23 cellular contexts compared by ENCODE assay signal in genomic region chr7:148849393-148850098, GRCh38. TPM values are rescaled to one million over a fixed set of nuclear protein-coding genes. Genes with fewer than 3 reads are reported as not detected.
DNase-seq lines count a peak whose midpoint lies in the region; ATAC-seq and TF ChIP-seq lines count a peak whose summit lies in the region.
"Had no signal": no experiment of that assay in that cellular context is flagged by ENCODE, and none has a peak within 500 bp of the region (broad histone marks: within the 10 kb centered on the region; RNA-seq: fewer than 3 reads in every experiment).

No MANE protein-coding gene starts in this region.

- in situ Hi-C loops in Panc1 (cut with HindIII; ENCODE audit: low pct_unique_long_range_greater_than_20kb, low sequenced_read_pairs), result no loop called here

- H3K4me3 ChIP-seq in Panc1 (ENCODE audit: low read depth in 2 of 2, low read length in 2 of 2), result no peak overlapping the region
- no peak overlapping the region for H3K4me3 ChIP-seq in OCI-LY7 (ENCODE audit: low read depth, low read length, poor library complexity, severe bottlenecking)
- H3K4me3 ChIP-seq: esophagus squamous epithelium, heart left ventricle, upper lobe of left lung had no signal

- H2AFZ ChIP-seq in OCI-LY7 (ENCODE audit: low read length), result no peak overlapping the region

- BruUV-seq in Panc1 (replicated peaks; lab: Mats Ljungman, UMichigan), result no TSS peak
- no TSS peak for BruUV-seq in OCI-LY7 (replicated peaks; lab: Mats Ljungman, UMichigan)

- H3K4me3 Mint-ChIP-seq in HFFc6 (no peak overlapping the region), chondrocyte (ENCODE audit: unreplicated experiment) (no peak overlapping the region), neural crest cell (no peak overlapping the region)
- H3K4me3 Mint-ChIP-seq: activated B cell treated with CpG ODN at 0.5 μM for 24 hours; activated CD8-positive, alpha-beta T cell treated with anti-CD3 and anti-CD28 coated beads, Interleukin-2, amount 10 ng/mL, durations not matched to agents 7 days and 5 days; activated T-helper 17 cell treated with anti-CD3 and anti-CD28 coated beads, Interleukin-2, amount 50 U/mL, for 72 hours; B cell; stimulated activated naive CD8-positive, alpha-beta T cell treated with anti-CD3 and anti-CD28 coated beads, Interleukin-15, amount 100 ng/mL, for 72 hours had no signal

- H3K4me1 Mint-ChIP-seq in HFFc6 (ENCODE audit: low read depth) (peaks cover 56% of the 10 kb centered on the region), chondrocyte (ENCODE audit: low read depth) (peaks cover 25% of the 10 kb centered on the region), neural crest cell (peaks cover 43% of the 10 kb centered on the region)

- H3K27me3 Mint-ChIP-seq in HFFc6 (ENCODE audit: insufficient read depth), result no peaks in the 10 kb centered on the region
- H3K27me3 Mint-ChIP-seq in chondrocyte (ENCODE audit: low read depth), result no peaks in the 10 kb centered on the region
- no peaks in the 10 kb centered on the region for H3K27me3 Mint-ChIP-seq in neural crest cell (ENCODE audit: low read depth)
- H3K27me3 Mint-ChIP-seq: activated B cell treated with CpG ODN at 0.5 μM for 24 hours; activated T-helper 17 cell treated with anti-CD3 and anti-CD28 coated beads, Interleukin-2, amount 50 U/mL, for 72 hours; B cell; stimulated activated naive CD8-positive, alpha-beta T cell treated with anti-CD3 and anti-CD28 coated beads, Interleukin-15, amount 100 ng/mL, for 72 hours had no signal

- no peaks in the 10 kb centered on the region for H3K9me2 ChIP-seq in OCI-LY7 (ENCODE audit: insufficient read depth, low read length)

- ATAC-seq in Panc1, result no peak
- ATAC-seq: activated CD8-positive, alpha-beta T cell treated with anti-CD3 and anti-CD28 coated beads, Interleukin-2, amount 10 ng/mL, durations not matched to agents 7 days and 5 days; activated T-helper 17 cell treated with anti-CD3 and anti-CD28 coated beads, Interleukin-2, amount 50 U/mL, for 72 hours; heart left ventricle; left ventricle myocardium superior; stimulated activated naive CD8-positive, alpha-beta T cell treated with anti-CD3 and anti-CD28 coated beads, Interleukin-15, amount 100 ng/mL, for 72 hours had no signal

- H3K9me3 Mint-ChIP-seq in HFFc6 (no peaks in the 10 kb centered on the region), chondrocyte (ENCODE audit: low read depth) (no peaks in the 10 kb centered on the region), neural crest cell (no peaks in the 10 kb centered on the region)
- H3K9me3 Mint-ChIP-seq: activated B cell treated with CpG ODN at 0.5 μM for 24 hours; activated T-helper 17 cell treated with anti-CD3 and anti-CD28 coated beads, Interleukin-2, amount 50 U/mL, for 72 hours; stimulated activated naive CD8-positive, alpha-beta T cell treated with anti-CD3 and anti-CD28 coated beads, Interleukin-15, amount 100 ng/mL, for 72 hours had no signal

- H3K9me3 ChIP-seq in Panc1 (ENCODE audit: control insufficient read depth, insufficient read depth, low read depth, low read length) (no peaks in the 10 kb centered on the region), OCI-LY7 (ENCODE audit: low read length) (no peaks in the 10 kb centered on the region)
- H3K9me3 ChIP-seq: esophagus squamous epithelium, heart left ventricle, upper lobe of left lung had no signal

- peak overlapping the region; percentile 72 for H3K27ac Mint-ChIP-seq in HFFc6
- H3K27ac Mint-ChIP-seq in chondrocyte (ENCODE audit: unreplicated experiment), result peak overlapping the region; percentile 29
- H3K27ac Mint-ChIP-seq in neural crest cell (ENCODE audit: unreplicated experiment), result peak overlapping the region; percentile 30
- H3K27ac Mint-ChIP-seq: activated B cell treated with CpG ODN at 0.5 μM for 24 hours; activated CD8-positive, alpha-beta T cell treated with anti-CD3 and anti-CD28 coated beads, Interleukin-2, amount 10 ng/mL, durations not matched to agents 7 days and 5 days; activated T-helper 17 cell treated with anti-CD3 and anti-CD28 coated beads, Interleukin-2, amount 50 U/mL, for 72 hours; B cell; stimulated activated naive CD8-positive, alpha-beta T cell treated with anti-CD3 and anti-CD28 coated beads, Interleukin-15, amount 100 ng/mL, for 72 hours had no signal

- TF ChIP-seq CTCF in HFFc6 (IDR thresholded peaks at IDR 0.05) (no peak), Panc1 (IDR thresholded peaks at IDR 0.05) (no peak), chondrocyte (IDR thresholded peaks at IDR 0.05) (no peak), neural crest cell (conservative IDR thresholded peaks at IDR 0.05) (no peak), OCI-LY7 (conservative IDR thresholded peaks at IDR 0.05; ENCODE audit: low read length) (no peak)

- POLR2A ChIA-PET in Panc1 (lab: Charles Lee) (no interaction called here), OCI-LY7 (lab: Charles Lee) (interaction anchor here (1.6 kb wide), 1 partner anchor 11 kb away, joined by 5 read pairs; no protein-coding TSS in a partner anchor)

- peaks cover 100% of the 10 kb centered on the region for H3K79me2 ChIP-seq in OCI-LY7 (ENCODE audit: insufficient read depth, low read depth, low read length)

- H3K27ac ChIP-seq in Panc1 (ENCODE audit: low read length) (peak overlapping the region; percentile 23; the same call in 1 of the 2 replicates), OCI-LY7 (ENCODE audit: low read depth, low read length, poor library complexity, severe bottlenecking) (no peak overlapping the region)
- H3K27ac ChIP-seq: esophagus squamous epithelium, heart left ventricle, KMS-11, upper lobe of left lung had no signal

- peaks cover 65% of the 10 kb centered on the region for H4K20me1 ChIP-seq in OCI-LY7 (ENCODE audit: insufficient read depth, low read length)

- DNase-seq in HFFc6 (no peak), Panc1 (ENCODE audit: low read depth, low spot score) (no peak), chondrocyte (ENCODE audit: low spot score) (no peak), neural crest cell (ENCODE audit: low read depth, low spot score) (no peak), dermis blood vessel endothelial cell (no peak), OCI-LY7 (ENCODE audit: low spot score) (no peak), SKM-1 (lab: John Stamatoyannopoulos, UW; ENCODE audit: unreplicated experiment) (no peak)
- DNase-seq: activated B cell treated with CpG ODN at 0.5 μM for 24 hours; activated CD8-positive, alpha-beta T cell treated with anti-CD3 and anti-CD28 coated beads, Interleukin-2, amount 10 ng/mL, durations not matched to agents 7 days and 5 days; esophagus squamous epithelium; heart left ventricle; left ventricle myocardium superior; NCI-H1092; NCI-H2029 treated with DMSO at 0.1 percent for 48 hours; NCI-H446; occipital lobe; stimulated activated CD4-positive, alpha-beta T cell treated with anti-CD3 and anti-CD28 coated beads, Interleukin-4, amount 100 ng/mL, for 1 hour; stimulated activated naive CD8-positive, alpha-beta T cell treated with anti-CD3 and anti-CD28 coated beads, Interleukin-15, amount 100 ng/mL, for 72 hours; T-helper 2 cell; upper lobe of left lung had no signal

- H3K36me3 Mint-ChIP-seq in HFFc6 (ENCODE audit: low read depth) (no peaks in the 10 kb centered on the region), chondrocyte (ENCODE audit: low read depth) (no peaks in the 10 kb centered on the region), neural crest cell (ENCODE audit: low read depth) (no peaks in the 10 kb centered on the region)

- H3K4me1 ChIP-seq in Panc1 (ENCODE audit: control insufficient read depth, insufficient read depth, low read length) (peaks cover 47% of the 10 kb centered on the region), OCI-LY7 (ENCODE audit: insufficient read depth, low read length, poor library complexity, severe bottlenecking) (peaks cover 16% of the 10 kb centered on the region)
- H3K4me1 ChIP-seq: upper lobe of left lung had no signal

- H3K27me3 ChIP-seq in Panc1 (ENCODE audit: control insufficient read depth, insufficient read depth, low read length), result no peaks in the 10 kb centered on the region
- H3K27me3 ChIP-seq: esophagus squamous epithelium, heart left ventricle, upper lobe of left lung had no signal

- H3K36me3 ChIP-seq in Panc1 (ENCODE audit: control insufficient read depth, insufficient read depth, low read length), result no peaks in the 10 kb centered on the region; the same call in 1 of the 2 replicates
- peaks cover 21% of the 10 kb centered on the region for H3K36me3 ChIP-seq in OCI-LY7 (ENCODE audit: insufficient read depth, low read length)
- H3K36me3 ChIP-seq: heart left ventricle, upper lobe of left lung had no signal

- H3K4me2 ChIP-seq in OCI-LY7 (ENCODE audit: low read length), result no peak overlapping the region
- H3K4me2 ChIP-seq: KMS-11 had no signal

- CTCF ChIA-PET in Panc1 (lab: Charles Lee), result no interaction called here
- CTCF ChIA-PET in OCI-LY7 (lab: Charles Lee; ENCODE audit: unreplicated experiment), result no interaction called here

- intact Hi-C loops in Panc1 (cut with micrococcal nuclease; ENCODE audit: unreplicated experiment) (no loop called here), OCI-LY7 (cut with micrococcal nuclease; ENCODE audit: unreplicated experiment) (loop anchor here (10.0 kb wide), 1 partner anchor 115 kb away; no protein-coding TSS in a partner anchor)

RNA-seq across cellular contexts. Expression of gene EZH2, which starts 34.5 kb away (rescaled TPM):
- total RNA-seq in HFFc6 (2021; fragmentation: NEBNext Ultra II Directional; extraction: Animal tissue kit (Norgen Biotek cat#: 25700)), result 10 to 100 TPM in 5 of 6 experiments, 1 to 10 TPM in 1; 8.9 to 21.5 (median 19.3) TPM
- total RNA-seq in Panc1 (2021; ENCODE audit: unreplicated experiment) (38.3 TPM), chondrocyte (10.6 to 11.0 TPM (median 10.6 TPM) in 3 replicates), neural crest cell (105 and 106 TPM in 2 replicates), dermis blood vessel endothelial cell (14.0 and 18.1 TPM in 2 replicates), OCI-LY7 (2022) (72.2 and 73.3 TPM in 2 replicates)
- 14.6 TPM for polyA plus RNA-seq in Panc1 (2012; ENCODE audit: insufficient read length)
- total RNA-seq in OCI-LY7 (2014; rRNA removed; shearing (Covaris generic)), result 45.5 and 60.2 TPM in 2 replicates
